ENCODE assay signal across 8 cellular contexts in genomic region chr12:91367234-91367849, GRCh38.
DNase-seq lines count a peak whose midpoint lies in the region; TF ChIP-seq lines count a peak whose summit lies in the region.

No MANE protein-coding gene starts in this region.

- H3K4me1 ChIP-seq in hepatocyte (ENCODE audit: insufficient read depth), result no peaks in the 10 kb centered on the region
- H3K4me1 ChIP-seq in effector memory CD4-positive, alpha-beta T cell (ENCODE audit: control insufficient read depth, insufficient read depth, low read length, poor library complexity, severe bottlenecking), result no peaks in the 10 kb centered on the region

- no peaks in the 10 kb centered on the region for H3K9me2 ChIP-seq in hepatocyte (replicated peaks; ENCODE audit: insufficient read depth)

- H2AFZ ChIP-seq in hepatocyte, result no peak overlapping the region

- H3K9me3 ChIP-seq in hepatocyte (ENCODE audit: low read depth), result no peaks in the 10 kb centered on the region
- H3K9me3 ChIP-seq in effector memory CD4-positive, alpha-beta T cell (ENCODE audit: control insufficient read depth, low read length), result no peaks in the 10 kb centered on the region

- TF ChIP-seq CTCF in GM12874 (IDR thresholded peaks at IDR 0.05; ENCODE audit: insufficient read depth, low read depth, low read length) (peak; percentile 33; the same call in 1 of the 2 replicates), hepatocyte (IDR thresholded peaks at IDR 0.05; ENCODE audit: poor library complexity) (peak; percentile 62)

- no peaks in the 10 kb centered on the region for H3K79me2 ChIP-seq in hepatocyte

- H3K27ac ChIP-seq in hepatocyte (no peak overlapping the region), caudate nucleus (ENCODE audit: low read depth, low read length) (no peak overlapping the region)
- H3K27ac ChIP-seq in effector memory CD4-positive, alpha-beta T cell (ENCODE audit: insufficient read depth, low read length, poor library complexity, severe bottlenecking), result no peak overlapping the region

- H3K36me3 ChIP-seq in hepatocyte (replicated peaks; ENCODE audit: insufficient read depth, low read depth), result no peaks in the 10 kb centered on the region
- no peaks in the 10 kb centered on the region for H3K36me3 ChIP-seq in effector memory CD4-positive, alpha-beta T cell (ENCODE audit: control insufficient read depth, insufficient read depth, low read length)

- H3K4me2 ChIP-seq in hepatocyte, result no peak overlapping the region

- no peak overlapping the region for H3K4me3 ChIP-seq in hepatocyte
- H3K4me3 ChIP-seq in effector memory CD4-positive, alpha-beta T cell (ENCODE audit: insufficient read depth, low read depth, low read length, poor library complexity, severe bottlenecking), result no peak overlapping the region

- 53% methylated on average over 2 of the region's 2 CpGs for WGBS in hepatocyte (ENCODE audit: low lambda C conversion rate, missing lambda C conversion rate)

- no peaks in the 10 kb centered on the region for H4K20me1 ChIP-seq in hepatocyte (ENCODE audit: insufficient read depth, poor library complexity, severe bottlenecking)

- DNase-seq in ACHN (peak; percentile 37), RPMI7951 (ENCODE audit: low read depth) (peak; percentile 10), hepatocyte (ENCODE audit: low spot score) (no peak), NCI-H345 (lab: John Stamatoyannopoulos, UW) (no peak), caudate nucleus (lab: John Stamatoyannopoulos, UW) (no peak)
- DNase-seq in effector memory CD4-positive, alpha-beta T cell, result no peak
- DNase-seq in stimulated activated CD4-positive, alpha-beta T cell treated with anti-CD3 and anti-CD28 coated beads, Interleukin-4, amount 100 ng/mL, for 24 hours, result no peak

- in situ Hi-C loops in ACHN (cut with HindIII; ENCODE audit: low pct_ligation_motif_present, low pct_unique_long_range_greater_than_20kb, low sequenced_read_pairs), result no loop called here

- H3K27me3 ChIP-seq in hepatocyte, result no peaks in the 10 kb centered on the region
- H3K27me3 ChIP-seq in effector memory CD4-positive, alpha-beta T cell (replicated peaks; ENCODE audit: control insufficient read depth, insufficient read depth, low read length, poor library complexity, severe bottlenecking), result no peaks in the 10 kb centered on the region

Comparison
In these comparisons a context has a peak if more than half of its experiments do, and no peak if none do; other contexts are left out.
1. DNase-seq: peak in ACHN (single experiment) and RPMI7951 (single experiment); none in hepatocyte (single experiment), NCI-H345 (single experiment), caudate nucleus (0 of 61), effector memory CD4-positive, alpha-beta T cell (0 of 3) and stimulated activated CD4-positive, alpha-beta T cell treated with anti-CD3 and anti-CD28 coated beads, Interleukin-4, amount 100 ng/mL, for 24 hours (single experiment).